8 cellular contexts compared by ENCODE assay signal in the genomic region with DNA sequence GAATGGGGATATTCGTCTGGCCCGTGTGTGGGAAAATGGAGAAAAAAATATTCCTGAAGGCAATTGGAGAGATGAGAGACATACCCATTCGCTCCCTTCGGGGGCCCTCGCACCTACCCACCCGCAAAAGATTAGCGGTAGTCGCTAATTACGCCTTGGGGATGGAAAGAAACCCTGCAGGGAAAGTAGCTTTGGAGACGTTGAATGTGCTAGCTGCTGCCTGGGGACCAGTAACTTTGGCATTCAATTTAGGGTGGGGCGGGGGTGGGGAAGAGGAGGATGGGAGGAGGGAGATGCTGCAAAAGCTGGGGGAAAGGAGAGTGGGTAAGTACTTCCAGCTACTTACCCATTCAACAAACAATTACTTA. TPM values are rescaled to one million over a fixed set of nuclear protein-coding genes. Genes with fewer than 3 reads are reported as not detected.
DNase-seq lines count a peak whose midpoint lies in the region; ATAC-seq, FAIRE-seq and TF ChIP-seq lines count a peak whose summit lies in the region.

No MANE protein-coding gene starts in this region.

- POLR2A ChIA-PET in MCF 10A (lab: Yijun Ruan, JAX), result interaction anchor here (0.5 to 1.8 kb wide), 4 partner anchors 558 to 1626 kb away, joined by 3 to 5 read pairs (median 3); a partner anchor contains a TSS
- POLR2A ChIA-PET in naive thymus-derived CD4-positive, alpha-beta T cell (lab: Charles Lee), result interaction anchor here (1.3 to 2.8 kb wide), 4 partner anchors 58 to 771 kb away, joined by 3 to 25 read pairs (median 5); a partner anchor contains a TSS

- no peaks in the 10 kb centered on the region for H3K4me1 ChIP-seq in ACC112 (ENCODE audit: control insufficient read depth, insufficient read depth, low read length, unreplicated experiment)
- peaks cover 3 to 11% of the 10 kb centered on the region in 2 donors for H3K4me1 ChIP-seq in naive thymus-derived CD4-positive, alpha-beta T cell (ENCODE audit: control insufficient read depth in 2 of 2, insufficient read depth in 2 of 2, low read length in 2 of 2)

- H3K36me3 ChIP-seq in ACC112 (ENCODE audit: insufficient read depth, low read length), result no peaks in the 10 kb centered on the region
- H3K36me3 ChIP-seq in naive thymus-derived CD4-positive, alpha-beta T cell (ENCODE audit: control insufficient read depth in 2 of 3, insufficient read depth in 3 of 3, low read length in 3 of 3), result no peaks in the 10 kb centered on the region

- H3K4me3 Mint-ChIP-seq in MCF 10A (ENCODE audit: unreplicated experiment), result peak overlapping the region; percentile 84
- H3K4me3 Mint-ChIP-seq in naive thymus-derived CD4-positive, alpha-beta T cell, result peak overlapping the region; percentile 87 to 99 (median 96)

- ATAC-seq in GM19328 (IDR thresholded peaks at IDR 0.05; ENCODE audit: unreplicated experiment) (peak; percentile 21), HG03280 (IDR thresholded peaks at IDR 0.05; ENCODE audit: unreplicated experiment) (peak; percentile 20)
- peak; percentile 3 for ATAC-seq in naive thymus-derived CD4-positive, alpha-beta T cell

- no peak for FAIRE-seq in GM19239 (lab: Jason Lieb, UNC)

- no peak for TF ChIP-seq CTCF in MCF 10A (IDR thresholded peaks at IDR 0.05; ENCODE audit: unreplicated experiment)

- no peak overlapping the region for H3K27ac Mint-ChIP-seq in MCF 10A (ENCODE audit: low read depth, unreplicated experiment)
- H3K27ac Mint-ChIP-seq in naive thymus-derived CD4-positive, alpha-beta T cell, result peak overlapping the region; percentile 58 to 92 (median 88)

- no peaks in the 10 kb centered on the region for H3K27me3 Mint-ChIP-seq in MCF 10A (ENCODE audit: insufficient read depth, unreplicated experiment)
- H3K27me3 Mint-ChIP-seq in naive thymus-derived CD4-positive, alpha-beta T cell, result no peaks in the 10 kb centered on the region

- DNase-seq in MCF 10A (ENCODE audit: unreplicated experiment) (no peak), GM19239 (ENCODE audit: insufficient read length, low spot score) (no peak), NCI-H146 treated with DMSO at 0.1 percent for 48 hours (lab: John Stamatoyannopoulos, UW; ENCODE audit: unreplicated experiment) (no peak)
- no peak for DNase-seq in naive thymus-derived CD4-positive, alpha-beta T cell
- DNase-seq in central memory CD4-positive, alpha-beta T cell, result no peak

- intact Hi-C loops in MCF 10A (cut with micrococcal nuclease), result no loop called here
- intact Hi-C loops in naive thymus-derived CD4-positive, alpha-beta T cell (cut with micrococcal nuclease), result loop anchor here (1.0 to 5.0 kb wide), 11 partner anchors 58 to 1751 kb away; a partner anchor contains a TSS

- no peaks in the 10 kb centered on the region for H3K4me1 Mint-ChIP-seq in MCF 10A (ENCODE audit: insufficient read depth, unreplicated experiment)
- peaks cover 2 to 32% (median 24%) of the 10 kb centered on the region in 7 donors for H3K4me1 Mint-ChIP-seq in naive thymus-derived CD4-positive, alpha-beta T cell

- H3K9me3 ChIP-seq in naive thymus-derived CD4-positive, alpha-beta T cell (ENCODE audit: control insufficient read depth in 2 of 3, low read length in 3 of 3), result no peaks in the 10 kb centered on the region

- H3K27ac ChIP-seq in ACC112 (ENCODE audit: low read depth, low read length), result no peak overlapping the region
- H3K27ac ChIP-seq in naive thymus-derived CD4-positive, alpha-beta T cell (ENCODE audit: low read depth, low read length), result peak overlapping the region; percentile 60

- no peaks in the 10 kb centered on the region for H3K36me3 Mint-ChIP-seq in MCF 10A (ENCODE audit: insufficient read depth, unreplicated experiment)
- peaks cover 0 to 14% (median 8%) of the 10 kb centered on the region in 5 donors for H3K36me3 Mint-ChIP-seq in naive thymus-derived CD4-positive, alpha-beta T cell

- H3K9me3 Mint-ChIP-seq in MCF 10A (ENCODE audit: unreplicated experiment), result peaks cover 14% of the 10 kb centered on the region
- H3K9me3 Mint-ChIP-seq in naive thymus-derived CD4-positive, alpha-beta T cell, result peaks cover 0 to 8% (median 0%) of the 10 kb centered on the region in 11 donors

- H3K27me3 ChIP-seq in ACC112 (ENCODE audit: insufficient read depth, low read length), result no peaks in the 10 kb centered on the region
- H3K27me3 ChIP-seq in naive thymus-derived CD4-positive, alpha-beta T cell (ENCODE audit: control insufficient read depth in 2 of 2, insufficient read depth in 2 of 2, low read length in 2 of 2), result no peaks in the 10 kb centered on the region

- BruUV-seq in MCF 10A (replicated peaks; lab: Mats Ljungman, UMichigan), result no TSS peak

- CTCF ChIA-PET in MCF 10A (lab: Yijun Ruan, JAX), result no interaction called here
- CTCF ChIA-PET in naive thymus-derived CD4-positive, alpha-beta T cell (lab: Charles Lee), result interaction anchor here (1.2 kb wide), 1 partner anchor 48 kb away, joined by 3 read pairs; no protein-coding TSS in a partner anchor

- H3K4me3 ChIP-seq in ACC112 (ENCODE audit: low read depth, low read length), result peak overlapping the region; percentile 95
- H3K4me3 ChIP-seq in naive thymus-derived CD4-positive, alpha-beta T cell (ENCODE audit: low read length), result peak overlapping the region; percentile 62

- H2AFZ ChIP-seq in ACC112 (ENCODE audit: low read length, unreplicated experiment), result peak overlapping the region; percentile 59

- H3K79me2 ChIP-seq in ACC112 (ENCODE audit: control insufficient read depth, insufficient read depth, low read length, unreplicated experiment), result peaks cover 8% of the 10 kb centered on the region

RNA-seq across cellular contexts. Expression of a gene that starts 0.4 kb away (rescaled TPM):
- total RNA-seq in MCF 10A (2022), result 4.4 and 8.3 TPM in 2 replicates
- 10 to 100 TPM; 11.5 to 22.9 (median 12.9) TPM for total RNA-seq in naive thymus-derived CD4-positive, alpha-beta T cell
- 10 to 100 TPM; 18.3 to 19.4 TPM for polyA plus RNA-seq in naive thymus-derived CD4-positive, alpha-beta T cell

RNA-seq across cellular contexts. Expression of a gene that starts 58.0 kb away (rescaled TPM):
- total RNA-seq in MCF 10A (2022), result not detected in 2 replicates
- total RNA-seq in naive thymus-derived CD4-positive, alpha-beta T cell, result 10 to 100 TPM in 1 of 5 experiments, 1 to 10 TPM in 4; 2.0 to 10.1 (median 2.7) TPM
- polyA plus RNA-seq in naive thymus-derived CD4-positive, alpha-beta T cell, result 1 to 10 TPM in 1 of 2 donors, under 1 TPM in 1; 0.40 to 2.4 TPM
